ENCODE assay signal across 27 cellular contexts in the genomic region with DNA sequence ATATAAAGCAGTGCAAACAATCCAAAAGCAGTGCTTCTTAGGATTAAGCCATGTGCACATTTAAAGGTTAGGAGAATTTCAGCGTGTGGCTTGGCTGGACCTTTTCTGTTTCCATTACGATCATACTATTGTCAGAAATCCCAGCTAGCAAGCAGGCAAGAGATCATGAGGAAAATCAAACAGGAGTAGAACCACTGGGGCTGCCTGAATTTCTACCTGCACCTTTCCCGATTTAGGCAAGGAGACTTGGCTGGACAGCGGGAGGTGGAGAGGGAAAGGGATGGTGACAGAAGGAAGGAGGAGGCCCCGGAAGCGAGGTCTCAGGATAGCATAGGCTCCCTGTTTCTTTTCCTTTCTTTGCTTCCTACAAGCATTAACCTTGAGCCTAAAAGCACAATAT.
"Had no signal": no experiment of that assay in that cellular context is flagged by ENCODE, and none has a peak within 500 bp of the region (broad histone marks: within the 10 kb centered on the region; RNA-seq: fewer than 3 reads in every experiment).

No MANE protein-coding gene starts in this region.

- H3K27me3 ChIP-seq: colonic mucosa, esophagus squamous epithelium, gastrocnemius medialis, heart right ventricle had no signal

- ATAC-seq: effector memory CD8-positive, alpha-beta T cell; esophagus mucosa; gastrocnemius medialis; heart right ventricle; left colon; left lobe of liver; lower lobe of right lung; mucosa of descending colon had no signal

- H3K4me1 ChIP-seq: colonic mucosa, gastrocnemius medialis, lower lobe of right lung had no signal

- DNase-seq: colonic mucosa; cortex of kidney; effector CD8-positive, alpha-beta T cell; effector memory CD8-positive, alpha-beta T cell; endodermal cell; erythroblast; esophagus squamous epithelium; foreskin fibroblast; foreskin melanocyte; gastrocnemius medialis; glutamatergic neuron; head of caudate nucleus; heart right ventricle; hypothalamus; immature natural killer cell; islet precursor cell; kidney; kidney glomerular epithelial cell; left colon; left ventricle myocardium inferior; lower lobe of right lung; mesenchymal stem cell; mucosa of descending colon; naive B cell had no signal

- H3K27ac ChIP-seq: colonic mucosa, epithelial cell of prostate, gastrocnemius medialis, heart right ventricle, left ventricle myocardium inferior, lower lobe of right lung had no signal

- H3K4me3 ChIP-seq: colonic mucosa, esophagus squamous epithelium, gastrocnemius medialis, heart right ventricle, left ventricle myocardium inferior, lower lobe of right lung, mucosa of descending colon had no signal

- H3K9me3 ChIP-seq: colonic mucosa, esophagus squamous epithelium, gastrocnemius medialis, heart right ventricle, left ventricle myocardium inferior, lower lobe of right lung, mucosa of descending colon had no signal

- H3K36me3 ChIP-seq: colonic mucosa, esophagus squamous epithelium, gastrocnemius medialis, heart right ventricle, left ventricle myocardium inferior, lower lobe of right lung had no signal
